8 cellular contexts compared by ENCODE assay signal in the genomic region with DNA sequence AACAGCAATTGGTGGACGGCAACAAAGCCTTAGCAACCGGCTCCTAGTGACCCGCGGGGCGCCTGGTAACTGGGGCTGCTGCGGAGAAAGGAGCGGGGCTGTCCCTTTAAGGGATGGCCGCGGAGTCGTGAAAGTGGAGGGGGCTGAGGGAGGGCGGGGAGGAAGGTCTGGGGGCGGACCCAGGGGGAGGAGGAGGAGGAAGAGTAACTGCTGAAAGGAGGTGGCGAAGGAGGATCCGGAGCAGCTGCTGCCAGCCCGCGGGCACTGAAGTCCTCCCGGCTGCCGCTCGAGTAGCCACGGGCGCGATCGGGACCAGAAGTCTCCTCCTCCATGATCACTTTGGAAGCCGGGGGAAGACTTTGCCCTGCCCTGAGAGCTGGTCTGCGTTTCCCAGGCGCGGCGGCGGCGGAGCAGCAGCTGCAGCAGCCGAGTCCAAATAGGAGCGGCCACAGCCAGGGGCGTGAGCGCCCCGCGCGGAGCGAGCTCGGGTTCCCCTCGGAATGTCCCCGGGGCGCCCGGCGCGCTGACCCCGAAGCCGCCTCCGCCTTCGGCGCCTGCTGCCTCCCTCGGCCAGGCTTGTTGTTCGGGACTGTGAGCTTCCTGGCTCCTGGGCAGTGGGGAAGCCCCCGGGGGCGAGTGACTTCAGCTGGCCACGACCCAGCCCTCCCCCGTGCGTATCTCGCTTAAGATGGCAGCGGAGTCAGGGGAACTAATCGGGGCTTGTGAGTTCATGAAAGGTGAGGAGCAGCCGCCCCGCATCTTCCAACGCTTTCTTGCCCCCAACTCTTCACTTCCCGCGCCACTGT. TPM values are rescaled to one million over a fixed set of nuclear protein-coding genes. Genes with fewer than 3 reads are reported as not detected.
DNase-seq lines count a peak whose midpoint lies in the region; ATAC-seq, FAIRE-seq and TF ChIP-seq lines count a peak whose summit lies in the region.

A gene with protein sequence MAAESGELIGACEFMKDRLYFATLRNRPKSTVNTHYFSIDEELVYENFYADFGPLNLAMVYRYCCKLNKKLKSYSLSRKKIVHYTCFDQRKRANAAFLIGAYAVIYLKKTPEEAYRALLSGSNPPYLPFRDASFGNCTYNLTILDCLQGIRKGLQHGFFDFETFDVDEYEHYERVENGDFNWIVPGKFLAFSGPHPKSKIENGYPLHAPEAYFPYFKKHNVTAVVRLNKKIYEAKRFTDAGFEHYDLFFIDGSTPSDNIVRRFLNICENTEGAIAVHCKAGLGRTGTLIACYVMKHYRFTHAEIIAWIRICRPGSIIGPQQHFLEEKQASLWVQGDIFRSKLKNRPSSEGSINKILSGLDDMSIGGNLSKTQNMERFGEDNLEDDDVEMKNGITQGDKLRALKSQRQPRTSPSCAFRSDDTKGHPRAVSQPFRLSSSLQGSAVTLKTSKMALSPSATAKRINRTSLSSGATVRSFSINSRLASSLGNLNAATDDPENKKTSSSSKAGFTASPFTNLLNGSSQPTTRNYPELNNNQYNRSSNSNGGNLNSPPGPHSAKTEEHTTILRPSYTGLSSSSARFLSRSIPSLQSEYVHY (plus strand): TSS at position 240 of the 806 bp plus-strand sequence. CDS start 449 bp downstream, at position 689.

- H2BK15ac ChIP-seq in H1 (ENCODE audit: low read length) (peak within 1 kb of the TSS; percentile 97; the same call in 1 of the 2 replicates), mesendoderm (replicated peaks; ENCODE audit: low read depth) (no peak within 1 kb of the TSS)

- peak within 1 kb of the TSS; percentile 63 for H4K91ac ChIP-seq in H1 (replicated peaks; ENCODE audit: insufficient read length, low read length)

- H2AK5ac ChIP-seq in H1 (ENCODE audit: low read depth, low read length) (no peak within 1 kb of the TSS), mesendoderm (ENCODE audit: low read length) (peak within 1 kb of the TSS; percentile 85)

- peaks cover 2 to 4% of the 10 kb centered on the region in 2 experiments for H4K20me1 ChIP-seq in H1 (replicated peaks in 1 of 2; ENCODE audit: control insufficient read depth in 1 of 2, insufficient read depth in 2 of 2, low read length in 2 of 2)

- peak; percentile 92 for DNase-seq in COLO668 (lab: John Stamatoyannopoulos, UW; ENCODE audit: unreplicated experiment)
- peak; percentile 87 for DNase-seq in HS-5 (ENCODE audit: low read depth)
- peak; percentile 92 for DNase-seq in NK-92 treated with Interleukin-12 subunit alpha and Interleukin-12 subunit beta, amount 100 ng/mL, for 24 hours (lab: John Stamatoyannopoulos, UW)
- DNase-seq in activated CD8-positive, alpha-beta memory T cell treated with anti-CD3 and anti-CD28 coated beads for 4 hours (ENCODE audit: low read depth in 2 of 2) = peak; percentile 71 to 72
- peak; percentile 94 for DNase-seq in H1 (ENCODE audit: low read depth in 1 of 2, low spot score in 2 of 2)
- DNase-seq in mesendoderm = peak; percentile 99
- peak; percentile 76 for DNase-seq in stimulated activated CD8-positive, alpha-beta memory T cell treated with anti-CD3 and anti-CD28 coated beads, Interleukin-15, amount 100 ng/mL, for 1 hour (ENCODE audit: low read depth)

- H2BK120ac ChIP-seq in H1 (replicated peaks; ENCODE audit: low read depth, low read length) = peak within 1 kb of the TSS; percentile 15
- no peak within 1 kb of the TSS for H2BK120ac ChIP-seq in mesendoderm (ENCODE audit: low read depth, low read length)

- H3K36me3 ChIP-seq in H1 (ENCODE audit: control insufficient read depth in 2 of 4, insufficient read depth in 4 of 4, low read length in 3 of 4) (0 out of 8 replicates have a peak, but pooled peaks cover 0 to 3% (median 0%) of the 10 kb centered on the region in 4 experiments), mesendoderm (ENCODE audit: control insufficient read depth, insufficient read depth, low read length) (no peaks in the 10 kb centered on the region)

- peak within 1 kb of the TSS; percentile 99 for H3K56ac ChIP-seq in H1 (replicated peaks; ENCODE audit: insufficient read length, low read depth, low read length)
- H3K56ac ChIP-seq in mesendoderm (ENCODE audit: low read length) = peak within 1 kb of the TSS; percentile 96

- H2BK5ac ChIP-seq in H1 (ENCODE audit: low read depth, low read length) (peak within 1 kb of the TSS; percentile 94), mesendoderm (ENCODE audit: low read length) (peak within 1 kb of the TSS; percentile 89)

- no peak for TF ChIP-seq RAD21 in H1 (IDR thresholded peaks at IDR 0.05 in 1 of 2, conservative IDR thresholded peaks at IDR 0.05 in 1 of 2; ENCODE audit: low read depth in 2 of 2, low read length in 2 of 2)

- CTCF ChIA-PET in H1 (lab: Charles Lee; ENCODE audit: partially characterized antibody) = interaction anchor here (0.6 to 2.4 kb wide), 14 partner anchors 8 to 108 kb away, joined by 3 to 14 read pairs (median 4); a partner anchor contains a TSS

- peaks cover 0 to 33% of the 10 kb centered on the region in 2 experiments; a peak in 3 of 4 replicates for H3K79me2 ChIP-seq in H1 (ENCODE audit: control insufficient read depth in 1 of 2, insufficient read depth in 2 of 2, low read length in 2 of 2)
- H3K79me2 ChIP-seq in mesendoderm (ENCODE audit: control insufficient read depth, insufficient read depth, low read length) = peaks cover 29% of the 10 kb centered on the region

- FAIRE-seq in H1 (lab: Jason Lieb, UNC) = no peak

- peaks cover 4% of the 10 kb centered on the region; the same call in 1 of the 2 replicates for H3K23me2 ChIP-seq in H1 (ENCODE audit: low read depth, low read length)

- H2BK20ac ChIP-seq in H1 (ENCODE audit: low read length) = no peak within 1 kb of the TSS

- H4K5ac ChIP-seq in H1 (ENCODE audit: insufficient read length, low read depth, low read length) (peak within 1 kb of the TSS; percentile 88), mesendoderm (ENCODE audit: low read length) (no peak within 1 kb of the TSS)

- peak within 1 kb of the TSS; percentile 68 for H2AFZ ChIP-seq in H1 (ENCODE audit: low read length)

- 2% methylated on average over 29 of the region's 65 CpGs; no CpG with 5 or more reads in 1 of the 2 experiments for WGBS in H1 (ENCODE audit: extremely low coverage in 1 of 2, insufficient coverage in 1 of 2, insufficient read length in 1 of 2, insufficient replicate concordance in 2 of 2, low coverage in 1 of 2, low lambda C conversion rate in 2 of 2, missing lambda C conversion rate in 1 of 2), 2 experiments
- WGBS in mesendoderm (ENCODE audit: extremely low coverage, insufficient coverage, low lambda C conversion rate) = no CpG with 5 or more reads among the region's 65 CpGs

- H3K9me3 ChIP-seq in H1 (ENCODE audit: insufficient read depth in 2 of 2, low read depth in 1 of 2, low read length in 1 of 2) = no peaks in the 10 kb centered on the region

- H3K27me3 ChIP-seq in H1 (replicated peaks in 1 of 4; ENCODE audit: control insufficient read depth in 3 of 4, extremely low read depth in 1 of 4, insufficient read depth in 3 of 4, low read length in 3 of 4) (no peaks in the 10 kb centered on the region), mesendoderm (ENCODE audit: insufficient read depth, low read length, poor library complexity) (no peaks in the 10 kb centered on the region)

- H3K23ac ChIP-seq in H1 (ENCODE audit: insufficient read length) (no peak within 1 kb of the TSS), mesendoderm (ENCODE audit: low read length) (peak within 1 kb of the TSS; percentile 99)

- POLR2A ChIA-PET in H1 (lab: Charles Lee; ENCODE audit: partially characterized antibody) = interaction anchor here (0.7 to 4.4 kb wide), 33 partner anchors 10 to 314 kb away, joined by 3 to 33 read pairs (median 4); a partner anchor contains a TSS

- H3K9ac ChIP-seq in H1 (replicated peaks in 1 of 4; ENCODE audit: extremely low read depth in 1 of 4, low read depth in 3 of 4, low read length in 3 of 4) (peak within 1 kb of the TSS; percentile 88 to 96 (median 90)), mesendoderm (ENCODE audit: low read length) (peak within 1 kb of the TSS; percentile 93)

- peak within 1 kb of the TSS; percentile 95 for H2BK12ac ChIP-seq in H1 (ENCODE audit: low read depth, low read length)

- TF ChIP-seq CTCF in H1 (IDR thresholded peaks at IDR 0.05; ENCODE audit: control extremely low read depth in 1 of 3, insufficient read depth in 1 of 3, low read depth in 1 of 3, low read length in 3 of 3) = no peak

- peak; percentile 61 for ATAC-seq in GM19468 (IDR thresholded peaks at IDR 0.05; ENCODE audit: extremely low read depth, unreplicated experiment)

- H3K14ac ChIP-seq in H1 (ENCODE audit: insufficient read length) = no peak within 1 kb of the TSS

- peak within 1 kb of the TSS; percentile 81 to 98 (median 94) for H3K4me3 ChIP-seq in H1 (ENCODE audit: extremely low read depth in 1 of 4, insufficient read depth in 2 of 4, low read depth in 3 of 4, low read length in 4 of 4)
- peak within 1 kb of the TSS; percentile 58 for H3K4me3 ChIP-seq in mesendoderm (ENCODE audit: low read length)

- H3K18ac ChIP-seq in H1 (ENCODE audit: extremely low read depth, low read length) (peak within 1 kb of the TSS; percentile 100), mesendoderm (ENCODE audit: low read length) (peak within 1 kb of the TSS; percentile 62)

- no peak for TF ChIP-seq EP300 in H1 (IDR thresholded peaks at IDR 0.05; ENCODE audit: borderline replicate concordance in 1 of 2, low read depth in 2 of 2, low read length in 2 of 2)

- H3K4ac ChIP-seq in H1 (replicated peaks; ENCODE audit: insufficient read length, low read depth, low read length) (peak within 1 kb of the TSS; percentile 69), mesendoderm (ENCODE audit: low read depth, low read length) (peak within 1 kb of the TSS; percentile 1)

- peak; percentile 51 to 96 for TF ChIP-seq POLR2A in H1 (IDR thresholded peaks at IDR 0.05; ENCODE audit: control extremely low read depth in 1 of 2, low read depth in 2 of 2, low read length in 2 of 2)

- H3K4me2 ChIP-seq in H1 (ENCODE audit: insufficient read depth in 1 of 2, low read depth in 2 of 2, low read length in 2 of 2) = peak within 1 kb of the TSS; percentile 52 to 91
- H3K4me2 ChIP-seq in mesendoderm (ENCODE audit: low read length) = peak within 1 kb of the TSS; percentile 97

- H3K4me1 ChIP-seq in H1 (replicated peaks in 1 of 4; ENCODE audit: control insufficient read depth in 3 of 4, insufficient read depth in 4 of 4, low read length in 3 of 4) = peaks cover 0 to 7% (median 3%) of the 10 kb centered on the region in 4 experiments; a peak in 5 of 7 replicates
- peaks cover 3% of the 10 kb centered on the region for H3K4me1 ChIP-seq in mesendoderm (ENCODE audit: control insufficient read depth, low read depth, low read length)

- H3K27ac ChIP-seq in H1 (ENCODE audit: low read depth, low read length) (peak within 1 kb of the TSS; percentile 96), mesendoderm (ENCODE audit: low read depth, low read length) (peak within 1 kb of the TSS; percentile 96)

- H3K79me1 ChIP-seq in H1 (ENCODE audit: low read depth, low read length) = 0 out of 2 replicates have a peak, but pooled peaks cover 3% of the 10 kb centered on the region
- peaks cover 16% of the 10 kb centered on the region for H3K79me1 ChIP-seq in mesendoderm (ENCODE audit: low read length)

- peak within 1 kb of the TSS; percentile 97; the same call in 1 of the 2 replicates for H4K8ac ChIP-seq in H1 (ENCODE audit: extremely low read depth, insufficient read depth, low read length)
- no peak within 1 kb of the TSS for H4K8ac ChIP-seq in mesendoderm (ENCODE audit: low read depth, low read length)

RNA-seq across cellular contexts. Expression of the gene that starts here (rescaled TPM):
- 8.9 TPM in 2 replicates for total RNA-seq in H1 (2021; fragmentation: NEBNext Ultra II Directional; extraction: Animal tissue kit (Norgen Biotek cat#: 25700))
- polyA plus RNA-seq in H1 (2011; rRNA removed) = 2.6 and 3.2 TPM in 2 replicates
- 4.6 TPM for polyA plus RNA-seq in H1 (2011; cell fraction: cytosol; rRNA removed)
- polyA plus RNA-seq in H1 (2011; cell fraction: nucleus; rRNA removed) = 7.2 TPM
- 3.6 to 5.4 TPM (median 4.7 TPM) in 4 replicates for polyA plus RNA-seq in H1 (2012, experiment 1 of 2)
- 0.51 TPM for polyA plus RNA-seq in H1 (2012, experiment 2 of 2)
- 5.2 TPM for polyA plus RNA-seq in H1 (2013, experiment 1 of 2)
- polyA plus RNA-seq in H1 (2013, experiment 2 of 2) = 5.2 TPM
- 14.5 and 17.1 TPM in 2 replicates for polyA minus RNA-seq in H1 (2011; rRNA and poly(A)+ RNA removed)
- 7.2 TPM for polyA minus RNA-seq in H1 (2011; cell fraction: cytosol; rRNA and poly(A)+ RNA removed)
- 53.1 TPM for polyA minus RNA-seq in H1 (2011; cell fraction: nucleus; rRNA and poly(A)+ RNA removed)
- 9.7 TPM for polyA plus RNA-seq in mesendoderm (2013, experiment 1 of 2)
- polyA plus RNA-seq in mesendoderm (2013, experiment 2 of 2) = 8.9 TPM

Comparison
In these comparisons a context has a peak if more than half of its experiments do, and no peak if none do; other contexts are left out.
1. Peak in every context shown above with its lines: DNase-seq, ATAC-seq, H3K4me3 ChIP-seq and H3K27ac ChIP-seq.